Comparison of ENCODE assay signal across 38 cellular contexts in genomic region chrX:70172964-70173363, GRCh38. TPM values are rescaled to one million over a fixed set of nuclear protein-coding genes. Genes with fewer than 3 reads are reported as not detected.
"Had no signal": no experiment of that assay in that cellular context is flagged by ENCODE, and none has a peak within 500 bp of the region (broad histone marks: within the 10 kb centered on the region; RNA-seq: fewer than 3 reads in every experiment).

No MANE protein-coding gene starts in this region.

- H3K9me3 Mint-ChIP-seq: dendritic cell treated with granulocyte-macrophage colony-stimulating factor and Interleukin-4, amounts not matched to agents 40 ng/mL and 50 ng/mL, for 4 days; immature natural killer cell; stimulated activated effector memory CD8-positive, alpha-beta T cell treated with anti-CD3 and anti-CD28 coated beads, Interleukin-12 subunit alpha, Interleukin-12 subunit beta, amount 100 ng/mL, for 72 hours had no signal

- H3K9me3 ChIP-seq: colonic mucosa, esophagus muscularis mucosa, gastroesophageal sphincter, heart left ventricle, lower lobe of right lung, ovary, psoas muscle, sigmoid colon, stomach, thyroid gland, vagina had no signal

- H3K4me1 ChIP-seq: colonic mucosa, lower lobe of right lung, psoas muscle, vagina had no signal

- H3K79me2 ChIP-seq: hepatocyte had no signal

- H3K27ac ChIP-seq: colonic mucosa, esophagus muscularis mucosa, foreskin keratinocyte, gastroesophageal sphincter, heart left ventricle, hepatocyte, lower lobe of right lung, ovary, psoas muscle, sigmoid colon, stomach, thyroid gland, vagina had no signal

- DNase-seq: colonic mucosa; effector CD8-positive, alpha-beta T cell; foreskin keratinocyte; heart left ventricle; immature natural killer cell; islet precursor cell; kidney glomerular epithelial cell; left colon; left ventricle myocardium superior; lower lobe of right lung; occipital lobe; ovary; posterior cingulate gyrus; psoas muscle; right cardiac atrium; sigmoid colon; stimulated activated CD4-positive, alpha-beta T cell treated with anti-CD3 and anti-CD28 coated beads, Interleukin-2, amount 100 ng/mL, for 24 hours; stimulated activated CD4-positive, alpha-beta T cell treated with anti-CD3 and anti-CD28 coated beads, Interleukin-4, amount 100 ng/mL, for 24 hours; stimulated activated naive CD4-positive, alpha-beta T cell treated with Interleukin-2 at 50 U/mL for 16 hours; stomach; thyroid gland; trophoblast cell had no signal

- H3K4me3 Mint-ChIP-seq: dendritic cell treated with granulocyte-macrophage colony-stimulating factor and Interleukin-4, amounts not matched to agents 40 ng/mL and 50 ng/mL, for 4 days; immature natural killer cell; nephron; stimulated activated effector memory CD8-positive, alpha-beta T cell treated with anti-CD3 and anti-CD28 coated beads, Interleukin-12 subunit alpha, Interleukin-12 subunit beta, amount 100 ng/mL, for 72 hours had no signal

- H3K4me3 ChIP-seq: colonic mucosa, esophagus muscularis mucosa, gastroesophageal sphincter, heart left ventricle, hepatocyte, lower lobe of right lung, ovary, psoas muscle, sigmoid colon, stomach, thyroid gland, vagina had no signal

- H3K27ac Mint-ChIP-seq: dendritic cell treated with granulocyte-macrophage colony-stimulating factor and Interleukin-4, amounts not matched to agents 40 ng/mL and 50 ng/mL, for 4 days; immature natural killer cell; nephron; stimulated activated effector memory CD8-positive, alpha-beta T cell treated with anti-CD3 and anti-CD28 coated beads, Interleukin-12 subunit alpha, Interleukin-12 subunit beta, amount 100 ng/mL, for 72 hours had no signal

- H3K36me3 Mint-ChIP-seq: immature natural killer cell; stimulated activated effector memory CD8-positive, alpha-beta T cell treated with anti-CD3 and anti-CD28 coated beads, Interleukin-12 subunit alpha, Interleukin-12 subunit beta, amount 100 ng/mL, for 72 hours had no signal

- H3K36me3 ChIP-seq: colonic mucosa, esophagus muscularis mucosa, gastroesophageal sphincter, heart left ventricle, lower lobe of right lung, ovary, sigmoid colon, stomach, thyroid gland, vagina had no signal

- H2AFZ ChIP-seq: hepatocyte had no signal

- H3K27me3 ChIP-seq: colonic mucosa, esophagus muscularis mucosa, foreskin keratinocyte, gastroesophageal sphincter, hepatocyte, ovary, sigmoid colon, thyroid gland, vagina had no signal

- H3K27me3 Mint-ChIP-seq: dendritic cell treated with granulocyte-macrophage colony-stimulating factor and Interleukin-4, amounts not matched to agents 40 ng/mL and 50 ng/mL, for 4 days had no signal

- ATAC-seq: foreskin keratinocyte; gastroesophageal sphincter; heart left ventricle; left ventricle myocardium superior; lower lobe of right lung; psoas muscle; right cardiac atrium; stimulated activated effector memory CD8-positive, alpha-beta T cell treated with anti-CD3 and anti-CD28 coated beads, Interleukin-12 subunit alpha, Interleukin-12 subunit beta, amount 100 ng/mL, for 72 hours had no signal

- H3K4me2 ChIP-seq: hepatocyte had no signal

RNA-seq across cellular contexts. Expression of gene DGAT2L6, which starts 4.3 kb away (rescaled TPM):
- total RNA-seq: colonic mucosa, endothelial cell of umbilical vein, epithelial cell of proximal tubule, esophagus muscularis mucosa, fibroblast of lung, foreskin keratinocyte, gastroesophageal sphincter, heart left ventricle, hepatocyte, left colon, left ventricle myocardium superior, lower lobe of right lung, mononuclear cell, occipital lobe, ovary, psoas muscle, renal cortical epithelial cell, right cardiac atrium, sigmoid colon, skeletal muscle tissue, stomach, subcutaneous adipose tissue, temporal lobe, thyroid gland, ureter, vagina had no signal
- polyA plus RNA-seq: endothelial cell of umbilical vein, fibroblast of lung, foreskin keratinocyte, heart left ventricle, hepatocyte, immature natural killer cell, ovary, psoas muscle, right cardiac atrium, sigmoid colon, stomach had no signal
